11 cellular contexts compared by ENCODE assay signal in genomic region chr2:10407432-10407831, GRCh38. TPM values are rescaled to one million over a fixed set of nuclear protein-coding genes. Genes with fewer than 3 reads are reported as not detected.
DNase-seq lines count a peak whose midpoint lies in the region; ATAC-seq, FAIRE-seq and TF ChIP-seq lines count a peak whose summit lies in the region.
"Had no signal": no experiment of that assay in that cellular context is flagged by ENCODE, and none has a peak within 500 bp of the region (broad histone marks: within the 10 kb centered on the region; RNA-seq: fewer than 3 reads in every experiment).

No MANE protein-coding gene starts in this region.

- peak overlapping the region; percentile 92 for H3K27ac Mint-ChIP-seq in activated naive CD4-positive, alpha-beta T cell treated with anti-CD3 and anti-CD28 coated beads, Interleukin-2, amount 10 ng/mL, durations not matched to agents 7 days and 5 days
- H3K27ac Mint-ChIP-seq in activated B cell treated with CpG ODN at 0.5 μM for 24 hours, result peak overlapping the region; percentile 92

- peaks cover 30% of the 10 kb centered on the region for H3K36me3 Mint-ChIP-seq in activated naive CD4-positive, alpha-beta T cell treated with anti-CD3 and anti-CD28 coated beads, Interleukin-2, amount 10 ng/mL, durations not matched to agents 7 days and 5 days
- peaks cover 8% of the 10 kb centered on the region for H3K36me3 Mint-ChIP-seq in activated B cell treated with CpG ODN at 0.5 μM for 24 hours (ENCODE audit: low read depth)

- H3K9ac ChIP-seq in keratinocyte (ENCODE audit: control insufficient read depth, extremely low read depth, insufficient read depth, low read length), result peak overlapping the region; percentile 63
- H3K9ac ChIP-seq: parathyroid adenoma had no signal

- H3K9me3 ChIP-seq in keratinocyte (ENCODE audit: control insufficient read depth, low read depth, low read length) (no peaks in the 10 kb centered on the region), tibial nerve (peaks cover 0 to 3% (median 0%) of the 10 kb centered on the region in 4 donors)
- H3K9me3 ChIP-seq: BE2C had no signal

- intact Hi-C loops in activated B cell treated with CpG ODN at 0.5 μM for 24 hours (cut with micrococcal nuclease), result no loop called here

- TF ChIP-seq CTCF in activated B cell treated with CpG ODN at 0.5 μM for 24 hours (IDR thresholded peaks at IDR 0.05) (no peak), keratinocyte (optimal IDR thresholded peaks at IDR 0.05 in 1 of 3, IDR thresholded peaks at IDR 0.05 in 1 of 3, conservative IDR thresholded peaks at IDR 0.05 in 1 of 3; ENCODE audit: extremely low read depth in 1 of 3, insufficient read depth in 2 of 3, low read length in 3 of 3) (no peak), tibial nerve (IDR thresholded peaks at IDR 0.05) (no peak)

- in situ Hi-C loops in KBM-7 (cut with MboI; ENCODE audit: low pct_unique_long_range_greater_than_20kb, low sequenced_read_pairs), result no loop called here

- no peaks in the 10 kb centered on the region for H3K9me1 ChIP-seq in keratinocyte (ENCODE audit: control insufficient read depth, extremely low read depth, insufficient read depth, low read length)

- no peak for FAIRE-seq in keratinocyte (lab: Jason Lieb, UNC)
- FAIRE-seq: colon had no signal

- H3K4me2 ChIP-seq in keratinocyte (ENCODE audit: control insufficient read depth, extremely low read depth, insufficient read depth, low read depth, low read length), result peak overlapping the region; percentile 79

- no peaks in the 10 kb centered on the region for H3K79me2 ChIP-seq in keratinocyte (ENCODE audit: control insufficient read depth, insufficient read depth, low read length)
- H3K79me2 ChIP-seq: parathyroid adenoma had no signal

- CTCF ChIA-PET in activated naive CD4-positive, alpha-beta T cell treated with anti-CD3 and anti-CD28 coated beads, Interleukin-2, amount 10 ng/mL, durations not matched to agents 7 days and 5 days (lab: Charles Lee), result interaction anchor here (0.9 to 4.7 kb wide), 20 partner anchors 12 to 335 kb away, joined by 3 to 72 read pairs (median 8); partner anchors contain the start of gene HPCAL1
- CTCF ChIA-PET in activated B cell treated with CpG ODN at 0.5 μM for 24 hours (lab: Charles Lee), result interaction anchor here (0.8 to 6.2 kb wide), 12 partner anchors 24 to 333 kb away, joined by 3 to 100 read pairs (median 40); partner anchors contain the start of gene HPCAL1

- peak overlapping the region; percentile 96 for H3K27ac ChIP-seq in keratinocyte (ENCODE audit: control insufficient read depth, insufficient read depth, low read length)
- H3K27ac ChIP-seq in tibial nerve, result peak overlapping the region in 3 of 4 donors; percentile 30 to 56 (median 49)
- H3K27ac ChIP-seq: parathyroid adenoma had no signal

- H2AFZ ChIP-seq in keratinocyte (ENCODE audit: control insufficient read depth, low read length), result no peak overlapping the region
- H2AFZ ChIP-seq: parathyroid adenoma had no signal

- H3K4me1 ChIP-seq in keratinocyte (ENCODE audit: control insufficient read depth, extremely low read depth, insufficient read depth, low read length), result peaks cover 63% of the 10 kb centered on the region
- peaks cover 0 to 59% (median 42%) of the 10 kb centered on the region in 4 donors for H3K4me1 ChIP-seq in tibial nerve

- DNase-seq in activated naive CD4-positive, alpha-beta T cell treated with anti-CD3 and anti-CD28 coated beads, Interleukin-2, amount 10 ng/mL, durations not matched to agents 7 days and 5 days, result no peak
- DNase-seq in activated naive CD4-positive, alpha-beta T cell (lab: John Stamatoyannopoulos, UW), result no peak
- DNase-seq in activated B cell treated with CpG ODN at 0.5 μM for 24 hours (no peak), keratinocyte (ENCODE audit: low read depth, low spot score) (no peak), tibial nerve (ENCODE audit: low spot score in 2 of 2) (no peak), KBM-7 (no peak)
- DNase-seq: BE2C had no signal

- dilution Hi-C loops in keratinocyte (cut with MboI; ENCODE audit: extremely low pct_ligation_motif_present, low sequenced_read_pairs), result no loop called here

- POLR2A ChIA-PET in activated B cell treated with CpG ODN at 0.5 μM for 24 hours (lab: Charles Lee), result interaction anchor here (0.6 to 5.8 kb wide), 9 partner anchors 9 to 363 kb away, joined by 3 to 90 read pairs (median 10); partner anchors contain the start of genes HPCAL1 and ODC1

- no peak for TF ChIP-seq EP300 in tibial nerve (IDR thresholded peaks at IDR 0.05)

- 80 to 84% methylated on average over 4 of the region's 4 CpGs for WGBS in tibial nerve, 2 donors

- H3K36me3 ChIP-seq in keratinocyte (ENCODE audit: control insufficient read depth in 2 of 2, extremely low read depth in 1 of 2, insufficient read depth in 2 of 2, low read length in 2 of 2) (peaks cover 2 to 9% of the 10 kb centered on the region in 2 experiments), tibial nerve (peaks cover 0 to 11% (median 0%) of the 10 kb centered on the region in 3 donors)

- no peaks in the 10 kb centered on the region for H3K9me3 Mint-ChIP-seq in activated naive CD4-positive, alpha-beta T cell treated with anti-CD3 and anti-CD28 coated beads, Interleukin-2, amount 10 ng/mL, durations not matched to agents 7 days and 5 days
- H3K9me3 Mint-ChIP-seq in activated B cell treated with CpG ODN at 0.5 μM for 24 hours, result no peaks in the 10 kb centered on the region

- H3K4me1 Mint-ChIP-seq in activated naive CD4-positive, alpha-beta T cell treated with anti-CD3 and anti-CD28 coated beads, Interleukin-2, amount 10 ng/mL, durations not matched to agents 7 days and 5 days, result peaks cover 45% of the 10 kb centered on the region
- H3K4me1 Mint-ChIP-seq in activated B cell treated with CpG ODN at 0.5 μM for 24 hours, result peaks cover 56% of the 10 kb centered on the region

- H3K27me3 ChIP-seq in keratinocyte (ENCODE audit: control insufficient read depth, extremely low read depth, insufficient read depth, low read length) (no peaks in the 10 kb centered on the region), tibial nerve (no peaks in the 10 kb centered on the region)
- H3K27me3 ChIP-seq: BE2C had no signal

- H3K4me3 ChIP-seq in keratinocyte (ENCODE audit: control insufficient read depth in 2 of 3, extremely low read depth in 1 of 3, insufficient read depth in 2 of 3, low read depth in 1 of 3, low read length in 3 of 3), result no peak overlapping the region
- H3K4me3 ChIP-seq in tibial nerve, result no peak overlapping the region

- peak overlapping the region; percentile 56 for H3K4me3 Mint-ChIP-seq in activated naive CD4-positive, alpha-beta T cell treated with anti-CD3 and anti-CD28 coated beads, Interleukin-2, amount 10 ng/mL, durations not matched to agents 7 days and 5 days
- H3K4me3 Mint-ChIP-seq in activated B cell treated with CpG ODN at 0.5 μM for 24 hours, result peak overlapping the region; percentile 73

- no peaks in the 10 kb centered on the region for H4K20me1 ChIP-seq in keratinocyte (ENCODE audit: control insufficient read depth, extremely low read depth, insufficient read depth, low read length)

- no peaks in the 10 kb centered on the region for H3K27me3 Mint-ChIP-seq in activated naive CD4-positive, alpha-beta T cell treated with anti-CD3 and anti-CD28 coated beads, Interleukin-2, amount 10 ng/mL, durations not matched to agents 7 days and 5 days
- H3K27me3 Mint-ChIP-seq in activated B cell treated with CpG ODN at 0.5 μM for 24 hours, result no peaks in the 10 kb centered on the region

- no peak for TF ChIP-seq POLR2A in tibial nerve (IDR thresholded peaks at IDR 0.05)

- ATAC-seq in activated B cell treated with CpG ODN at 0.5 μM for 24 hours (ENCODE audit: low read depth), result no peak
- ATAC-seq in GM21786 (IDR thresholded peaks at IDR 0.05; ENCODE audit: unreplicated experiment), result no peak
- ATAC-seq in GM18511 (IDR thresholded peaks at IDR 0.05; ENCODE audit: unreplicated experiment), result no peak

RNA-seq across cellular contexts. Expression of gene ODC1, which starts 40.7 kb away (rescaled TPM):
- total RNA-seq in activated B cell treated with CpG ODN at 0.5 μM for 24 hours, result 192 and 200 TPM in 2 replicates
- 501 to 637 TPM (median 613 TPM) in 3 replicates for polyA plus RNA-seq in keratinocyte
- 17.0 TPM for polyA plus RNA-seq in keratinocyte (2011; ENCODE audit: low read depth)
- 683 and 864 TPM in 2 replicates for polyA plus RNA-seq in keratinocyte (2011; cell fraction: cytosol; rRNA removed)
- polyA plus RNA-seq in keratinocyte (2011; cell fraction: nucleus; rRNA removed), result 272 and 323 TPM in 2 replicates
- 36.4 and 382 TPM in 2 replicates for polyA plus RNA-seq in keratinocyte (2012; ENCODE audit: low replicate concordance)
- polyA minus RNA-seq in keratinocyte, result 222 to 540 TPM (median 484 TPM) in 3 replicates
- polyA minus RNA-seq in keratinocyte (2011; cell fraction: cytosol; rRNA and poly(A)+ RNA removed), result 366 TPM
- polyA minus RNA-seq in keratinocyte (2011; cell fraction: nucleus; rRNA and poly(A)+ RNA removed), result 86.1 and 158 TPM in 2 replicates
- 100 to 1,000 TPM in 2 of 4 donors, 10 to 100 TPM in 2; 70.1 to 158 (median 94.8) TPM for total RNA-seq in tibial nerve
